ENCODE assay signal across 9 cellular contexts in the genomic region with DNA sequence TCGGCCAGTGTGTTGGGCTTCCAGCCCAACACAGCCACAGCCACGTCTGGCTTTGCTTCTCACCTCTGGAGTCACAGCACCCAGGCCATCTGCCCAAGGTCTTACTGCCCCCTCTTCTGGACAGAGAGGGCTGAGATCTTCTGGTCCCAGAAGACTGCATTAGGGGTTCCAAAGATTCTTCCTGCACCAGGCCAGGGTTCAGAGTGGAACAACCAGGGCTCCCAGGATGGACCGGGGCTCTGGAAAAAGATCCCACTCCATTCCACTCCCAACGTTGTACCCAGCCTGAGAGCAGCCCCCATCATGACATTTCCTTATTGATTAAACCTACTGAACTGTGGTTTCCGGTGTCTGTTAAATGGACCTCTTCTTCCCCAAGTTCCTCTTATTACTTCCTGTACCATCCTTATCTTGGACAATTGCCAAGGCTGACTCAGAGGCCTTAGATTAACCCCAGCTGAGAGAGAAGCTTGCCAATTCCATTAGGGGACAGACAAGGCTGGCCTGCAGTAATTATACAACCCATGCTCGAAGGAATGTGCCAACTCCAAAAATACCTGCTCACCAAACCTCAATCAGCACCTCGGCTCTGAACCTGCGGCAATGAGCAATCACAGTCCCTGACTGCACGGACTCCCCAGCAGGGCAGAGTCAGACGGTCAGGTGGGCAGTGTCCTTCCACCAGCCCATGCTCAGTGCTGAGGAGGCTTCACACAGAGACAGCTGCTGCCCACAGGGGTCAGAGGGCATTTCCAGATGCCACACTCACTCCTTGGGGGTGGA. TPM values are rescaled to one million over a fixed set of nuclear protein-coding genes. Genes with fewer than 3 reads are reported as not detected.
DNase-seq lines count a peak whose midpoint lies in the region; ATAC-seq and TF ChIP-seq lines count a peak whose summit lies in the region.
"Had no signal": no experiment of that assay in that cellular context is flagged by ENCODE, and none has a peak within 500 bp of the region (broad histone marks: within the 10 kb centered on the region; RNA-seq: fewer than 3 reads in every experiment).

No MANE protein-coding gene starts in this region.

- no peaks in the 10 kb centered on the region for H3K27me3 Mint-ChIP-seq in activated CD4-positive, alpha-beta T cell treated with anti-CD3 and anti-CD28 coated beads, Interleukin-2, amount 10 ng/mL, durations not matched to agents 7 days and 5 days
- no peaks in the 10 kb centered on the region for H3K27me3 Mint-ChIP-seq in activated CD8-positive, alpha-beta T cell treated with anti-CD3 and anti-CD28 coated beads for 36 hours

- H3K27me3 ChIP-seq in skeletal muscle satellite cell (ENCODE audit: control insufficient read depth, insufficient read depth, low read length), result no peaks in the 10 kb centered on the region

- peaks cover 17% of the 10 kb centered on the region for H3K9me3 Mint-ChIP-seq in activated CD4-positive, alpha-beta T cell treated with anti-CD3 and anti-CD28 coated beads, Interleukin-2, amount 10 ng/mL, durations not matched to agents 7 days and 5 days
- peaks cover 2% of the 10 kb centered on the region for H3K9me3 Mint-ChIP-seq in activated CD8-positive, alpha-beta T cell treated with anti-CD3 and anti-CD28 coated beads for 36 hours

- peaks cover 15% of the 10 kb centered on the region for H3K36me3 Mint-ChIP-seq in activated CD4-positive, alpha-beta T cell treated with anti-CD3 and anti-CD28 coated beads, Interleukin-2, amount 10 ng/mL, durations not matched to agents 7 days and 5 days (ENCODE audit: low read depth)
- H3K36me3 Mint-ChIP-seq in activated CD8-positive, alpha-beta T cell treated with anti-CD3 and anti-CD28 coated beads for 36 hours (ENCODE audit: low read depth), result peaks cover 5% of the 10 kb centered on the region

- POLR2A ChIA-PET in activated CD4-positive, alpha-beta T cell treated with anti-CD3 and anti-CD28 coated beads, Interleukin-2, amount 10 ng/mL, durations not matched to agents 7 days and 5 days (lab: Charles Lee), result no interaction called here
- POLR2A ChIA-PET in activated CD8-positive, alpha-beta T cell treated with anti-CD3 and anti-CD28 coated beads for 36 hours (lab: Charles Lee), result interaction anchor here (0.9 kb wide), 1 partner anchor 114 kb away, joined by 3 read pairs; no protein-coding TSS in a partner anchor

- no peak overlapping the region for H3K9ac ChIP-seq in skeletal muscle satellite cell (ENCODE audit: low read depth, low read length)

- H3K4me3 Mint-ChIP-seq in activated CD4-positive, alpha-beta T cell treated with anti-CD3 and anti-CD28 coated beads, Interleukin-2, amount 10 ng/mL, durations not matched to agents 7 days and 5 days, result no peak overlapping the region
- no peak overlapping the region for H3K4me3 Mint-ChIP-seq in activated CD8-positive, alpha-beta T cell treated with anti-CD3 and anti-CD28 coated beads for 36 hours

- H3K27ac Mint-ChIP-seq in activated CD4-positive, alpha-beta T cell treated with anti-CD3 and anti-CD28 coated beads, Interleukin-2, amount 10 ng/mL, durations not matched to agents 7 days and 5 days, result no peak overlapping the region
- H3K27ac Mint-ChIP-seq in activated CD8-positive, alpha-beta T cell treated with anti-CD3 and anti-CD28 coated beads for 36 hours, result no peak overlapping the region

- H3K9me3 ChIP-seq in skeletal muscle satellite cell (replicated peaks; ENCODE audit: low read length), result no peaks in the 10 kb centered on the region

- peak; percentile 17 for DNase-seq in activated CD4-positive, alpha-beta T cell treated with anti-CD3 and anti-CD28 coated beads, Interleukin-2, amount 10 ng/mL, durations not matched to agents 7 days and 5 days
- DNase-seq in activated CD4-positive, alpha-beta T cell treated with anti-CD3 and anti-CD28 coated beads, Interleukin-2, amount 50 U/mL, for 4 hours, result no peak
- DNase-seq in NCI-H226, result peak; percentile 81
- peak; percentile 39 for DNase-seq in activated CD8-positive, alpha-beta T cell treated with anti-CD3 and anti-CD28 coated beads for 36 hours
- peak; percentile 76 for DNase-seq in cardiac septum (ENCODE audit: low spot score)
- DNase-seq in ecto neural progenitor cell (ENCODE audit: low spot score), result no peak

- no peaks in the 10 kb centered on the region for H3K36me3 ChIP-seq in skeletal muscle satellite cell (ENCODE audit: insufficient read depth, low read length)

- H3K4me2 ChIP-seq in skeletal muscle satellite cell (ENCODE audit: low read length), result peak overlapping the region; percentile 71

- H3K4me1 Mint-ChIP-seq in activated CD4-positive, alpha-beta T cell treated with anti-CD3 and anti-CD28 coated beads, Interleukin-2, amount 10 ng/mL, durations not matched to agents 7 days and 5 days, result peaks cover 22% of the 10 kb centered on the region
- peaks cover 15% of the 10 kb centered on the region for H3K4me1 Mint-ChIP-seq in activated CD8-positive, alpha-beta T cell treated with anti-CD3 and anti-CD28 coated beads for 36 hours (ENCODE audit: low read depth)

- H3K4me3 ChIP-seq in skeletal muscle satellite cell (ENCODE audit: low read length), result peak overlapping the region; percentile 50

- H3K4me1 ChIP-seq in skeletal muscle satellite cell (ENCODE audit: control insufficient read depth, insufficient read depth, low read length), result peaks cover 23% of the 10 kb centered on the region

- CTCF ChIA-PET in activated CD4-positive, alpha-beta T cell treated with anti-CD3 and anti-CD28 coated beads, Interleukin-2, amount 10 ng/mL, durations not matched to agents 7 days and 5 days (lab: Charles Lee), result interaction anchor here (1.6 kb wide), 1 partner anchor 110 kb away, joined by 5 read pairs; no protein-coding TSS in a partner anchor
- CTCF ChIA-PET in activated CD8-positive, alpha-beta T cell treated with anti-CD3 and anti-CD28 coated beads for 36 hours (lab: Charles Lee), result interaction anchor here (1.0 to 1.6 kb wide), 3 partner anchors 27 to 67 kb away, joined by 3 to 4 read pairs (median 3); no protein-coding TSS in a partner anchor

- no peak for TF ChIP-seq CTCF in activated CD8-positive, alpha-beta T cell treated with anti-CD3 and anti-CD28 coated beads for 36 hours (IDR thresholded peaks at IDR 0.05)

- ATAC-seq in HG02884 (IDR thresholded peaks at IDR 0.05; ENCODE audit: unreplicated experiment), result peak; percentile 72
- ATAC-seq in activated CD8-positive, alpha-beta T cell treated with anti-CD3 and anti-CD28 coated beads for 36 hours, result peak; percentile 55

- intact Hi-C loops in activated CD8-positive, alpha-beta T cell treated with anti-CD3 and anti-CD28 coated beads for 36 hours (cut with micrococcal nuclease), result no loop called here
- intact Hi-C loops in cardiac septum (cut with DNase I), result no loop called here

RNA-seq across cellular contexts. Expression of gene NPFFR1, which starts 47.9 kb away (rescaled TPM):
- total RNA-seq in activated CD4-positive, alpha-beta T cell treated with anti-CD3 and anti-CD28 coated beads, Interleukin-2, amount 10 ng/mL, durations not matched to agents 7 days and 5 days, result not detected
- not detected for total RNA-seq in activated CD8-positive, alpha-beta T cell treated with anti-CD3 and anti-CD28 coated beads for 36 hours
- total RNA-seq in cardiac septum, result not detected
- total RNA-seq in skeletal muscle satellite cell (2012; rRNA removed), result not detected in 2 replicates
- total RNA-seq: subcutaneous adipose tissue had no signal

RNA-seq across cellular contexts. Expression of gene LRRC20, which starts 50.7 kb away (rescaled TPM):
- 10 to 100 TPM; 13.2 to 14.9 TPM for total RNA-seq in activated CD4-positive, alpha-beta T cell treated with anti-CD3 and anti-CD28 coated beads, Interleukin-2, amount 10 ng/mL, durations not matched to agents 7 days and 5 days
- 10 to 100 TPM; 10.6 to 14.0 TPM for total RNA-seq in activated CD8-positive, alpha-beta T cell treated with anti-CD3 and anti-CD28 coated beads for 36 hours
- 46.3 TPM for total RNA-seq in cardiac septum
- 5.7 and 11.7 TPM in 2 replicates for total RNA-seq in skeletal muscle satellite cell (2012; rRNA removed)

Comparison
In these comparisons a context has a peak if more than half of its experiments do, and no peak if none do; other contexts are left out.
1. DNase-seq: peak in activated CD4-positive, alpha-beta T cell treated with anti-CD3 and anti-CD28 coated beads, Interleukin-2, amount 10 ng/mL, durations not matched to agents 7 days and 5 days (single experiment), NCI-H226 (single experiment), activated CD8-positive, alpha-beta T cell treated with anti-CD3 and anti-CD28 coated beads for 36 hours (single experiment) and cardiac septum (single experiment); none in activated CD4-positive, alpha-beta T cell treated with anti-CD3 and anti-CD28 coated beads, Interleukin-2, amount 50 U/mL, for 4 hours (0 of 2) and ecto neural progenitor cell (single experiment).